In the genomic region with DNA sequence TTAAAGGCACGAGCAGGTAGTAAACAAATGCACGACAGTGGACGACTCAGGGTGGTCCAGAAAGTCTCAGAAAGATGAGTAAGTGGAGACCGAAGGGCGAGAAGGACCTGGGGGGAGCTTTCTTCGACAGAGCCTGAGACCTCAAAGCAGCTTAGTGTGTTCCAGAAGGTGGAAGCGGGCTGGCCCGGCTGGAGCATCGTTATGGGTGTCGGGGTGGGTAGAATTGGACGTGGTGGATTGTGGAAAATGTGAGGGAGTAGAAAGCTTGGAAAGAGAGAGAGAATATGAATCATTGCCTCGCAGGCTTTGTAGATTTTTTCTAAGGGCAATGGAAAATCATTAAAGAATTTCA, we compare ENCODE assay signal across 8 cellular contexts. TPM values are rescaled to one million over a fixed set of nuclear protein-coding genes. Genes with fewer than 3 reads are reported as not detected.
DNase-seq lines count a peak whose midpoint lies in the region; ATAC-seq, FAIRE-seq and TF ChIP-seq lines count a peak whose summit lies in the region.

No MANE protein-coding gene starts in this region.

- no CpG with 5 or more reads among the region's 12 CpGs for WGBS in neuronal stem cell (ENCODE audit: extremely low coverage in 2 of 2, insufficient read length in 2 of 2, insufficient replicate concordance in 1 of 2), 2 donors

- peaks cover 0 to 4% of the 10 kb centered on the region in 2 donors for H3K4me1 ChIP-seq in neuronal stem cell (ENCODE audit: control insufficient read depth in 2 of 2, insufficient read depth in 1 of 2, low read depth in 1 of 2, low read length in 2 of 2)
- H3K4me1 ChIP-seq in kidney (ENCODE audit: control insufficient read depth in 1 of 2, insufficient read depth in 1 of 2, low read depth in 1 of 2, low read length in 2 of 2) = peaks cover 0 to 3% of the 10 kb centered on the region in 2 donors

- no peaks in the 10 kb centered on the region for H3K79me1 ChIP-seq in neuronal stem cell (ENCODE audit: low read depth, low read length)

- H3K36me3 Mint-ChIP-seq in chondrocyte (ENCODE audit: low read depth) = no peaks in the 10 kb centered on the region

- H3K9me3 ChIP-seq in neuronal stem cell (replicated peaks in 1 of 2; ENCODE audit: control insufficient read depth in 2 of 2, insufficient read depth in 1 of 2, low read depth in 1 of 2, low read length in 2 of 2) = no peaks in the 10 kb centered on the region
- no peaks in the 10 kb centered on the region for H3K9me3 ChIP-seq in kidney (ENCODE audit: control insufficient read depth in 1 of 2, low read length in 2 of 2)

- no peak overlapping the region for H2AK5ac ChIP-seq in neuronal stem cell (ENCODE audit: low read depth, low read length)

- no peaks in the 10 kb centered on the region for H3K27me3 Mint-ChIP-seq in chondrocyte (ENCODE audit: low read depth)

- H3K14ac ChIP-seq in neuronal stem cell (ENCODE audit: low read length) = no peak overlapping the region

- H2BK15ac ChIP-seq in neuronal stem cell (ENCODE audit: low read length) = no peak overlapping the region

- no peak overlapping the region for H3K18ac ChIP-seq in neuronal stem cell (ENCODE audit: low read length)

- H3K4me2 ChIP-seq in neuronal stem cell (ENCODE audit: insufficient read depth, low read length, poor library complexity, severe bottlenecking) = peak overlapping the region; percentile 69

- H3K4ac ChIP-seq in neuronal stem cell (ENCODE audit: low read length) = no peak overlapping the region

- peaks cover 16% of the 10 kb centered on the region for H3K4me1 Mint-ChIP-seq in chondrocyte (ENCODE audit: low read depth)

- no peak overlapping the region for H3K27ac Mint-ChIP-seq in chondrocyte (ENCODE audit: unreplicated experiment)

- H4K8ac ChIP-seq in neuronal stem cell (ENCODE audit: low read depth, low read length) = no peak overlapping the region

- H3K36me3 ChIP-seq in neuronal stem cell (replicated peaks in 1 of 2; ENCODE audit: control insufficient read depth in 2 of 2, insufficient read depth in 2 of 2, low read length in 2 of 2) = peaks cover 4 to 37% of the 10 kb centered on the region in 2 donors
- no peaks in the 10 kb centered on the region for H3K36me3 ChIP-seq in kidney (ENCODE audit: control insufficient read depth in 1 of 2, insufficient read depth in 2 of 2, low read length in 2 of 2)

- TF ChIP-seq CTCF in chondrocyte (IDR thresholded peaks at IDR 0.05) (no peak), kidney (IDR thresholded peaks at IDR 0.05; ENCODE audit: borderline replicate concordance, extremely low read depth, insufficient read depth) (no peak)

- no peak overlapping the region for H2BK120ac ChIP-seq in neuronal stem cell (ENCODE audit: low read depth, low read length)

- DNase-seq in D341Med (ENCODE audit: low spot score) = peak; percentile 53
- no peak for DNase-seq in Jurkat, Clone E6-1 (ENCODE audit: low read depth, low spot score)
- no peak for DNase-seq in chondrocyte (ENCODE audit: low spot score)
- peak; percentile 9 for DNase-seq in neuronal stem cell (ENCODE audit: low spot score)
- DNase-seq in SHP77 treated with DMSO at 0.1 percent for 48 hours (lab: John Stamatoyannopoulos, UW) = no peak
- DNase-seq in kidney = no peak
- no peak for DNase-seq in AML-193 (lab: John Stamatoyannopoulos, UW)

- FAIRE-seq in kidney (lab: Jason Lieb, UNC) = no peak

- no peak for ATAC-seq in HG02970 (IDR thresholded peaks at IDR 0.05; ENCODE audit: low FRiP score, unreplicated experiment)

- intact Hi-C loops in kidney (cut with DNase I) = no loop called here

- H3K27ac ChIP-seq in neuronal stem cell (replicated peaks; ENCODE audit: low read length) (no peak overlapping the region), kidney (ENCODE audit: low read depth in 2 of 2, low read length in 2 of 2) (no peak overlapping the region)

- no peak overlapping the region for H4K91ac ChIP-seq in neuronal stem cell (ENCODE audit: low read depth, low read length, poor library complexity)

- no peaks in the 10 kb centered on the region for H3K9me3 Mint-ChIP-seq in chondrocyte (ENCODE audit: low read depth)

- H3K9ac ChIP-seq in neuronal stem cell (ENCODE audit: low read depth, low read length, poor library complexity) (no peak overlapping the region), kidney (ENCODE audit: low read length in 2 of 2) (no peak overlapping the region)

- peak overlapping the region; percentile 78 for H3K4me3 Mint-ChIP-seq in chondrocyte (ENCODE audit: unreplicated experiment)

- no peak overlapping the region for H2BK5ac ChIP-seq in neuronal stem cell (ENCODE audit: low read length)

- no peaks in the 10 kb centered on the region for H3K27me3 ChIP-seq in neuronal stem cell (ENCODE audit: control insufficient read depth in 3 of 3, insufficient read depth in 3 of 3, low read depth in 1 of 3, low read length in 3 of 3)

- H3K23ac ChIP-seq in neuronal stem cell (ENCODE audit: low read depth, low read length, poor library complexity) = no peak overlapping the region

- peak overlapping the region; percentile 87 for H2AFZ ChIP-seq in neuronal stem cell (ENCODE audit: low read length)

- H2BK12ac ChIP-seq in neuronal stem cell (ENCODE audit: low read length) = no peak overlapping the region

- H3K4me3 ChIP-seq in Jurkat, Clone E6-1 (ENCODE audit: low read length) = peak overlapping the region; percentile 96
- H3K4me3 ChIP-seq in neuronal stem cell (ENCODE audit: low read length in 2 of 2) = peak overlapping the region; percentile 55 to 86
- peak overlapping the region in 1 of 2 donors; percentile 24 for H3K4me3 ChIP-seq in kidney (ENCODE audit: low read length in 2 of 2)

RNA-seq across cellular contexts. Expression of a gene that starts 0.6 kb away (rescaled TPM):
- 47.1 TPM for polyA plus RNA-seq in Jurkat, Clone E6-1 (2012; ENCODE audit: insufficient read depth, insufficient read length)
- 2.2 to 13.9 TPM (median 3.7 TPM) in 3 replicates for total RNA-seq in chondrocyte
- polyA plus RNA-seq in neuronal stem cell (2013, experiment 1 of 2) = 17.7 TPM
- 18.3 TPM for polyA plus RNA-seq in neuronal stem cell (2013, experiment 2 of 2)
- 0.50 TPM for total RNA-seq in kidney
- polyA plus RNA-seq in kidney (ENCODE audit: insufficient read depth, low read depth, low replicate concordance) = not detected

Comparison
In these comparisons a context has a peak if more than half of its experiments do, and no peak if none do; other contexts are left out.
1. DNase-seq: peak in D341Med (single experiment) and neuronal stem cell (single experiment); none in Jurkat, Clone E6-1 (single experiment), chondrocyte (single experiment), SHP77 treated with DMSO at 0.1 percent for 48 hours (single experiment), kidney (single experiment) and AML-193 (0 of 2).